10 cellular contexts compared by ENCODE assay signal in genomic region chr15:67835349-67836133, GRCh38. TPM values are rescaled to one million over a fixed set of nuclear protein-coding genes. Genes with fewer than 3 reads are reported as not detected.
DNase-seq lines count a peak whose midpoint lies in the region; ATAC-seq and TF ChIP-seq lines count a peak whose summit lies in the region.
"Had no signal": no experiment of that assay in that cellular context is flagged by ENCODE, and none has a peak within 500 bp of the region (broad histone marks: within the 10 kb centered on the region; RNA-seq: fewer than 3 reads in every experiment).

No MANE protein-coding gene starts in this region.

- no peak for ATAC-seq in stimulated activated naive CD8-positive, alpha-beta T cell treated with anti-CD3 and anti-CD28 coated beads, Interleukin-15, Interleukin-2, amounts not matched to agents 100 U/mL and 50 U/mL, for 24 hours
- ATAC-seq in HG03280 (IDR thresholded peaks at IDR 0.05; ENCODE audit: unreplicated experiment) = no peak
- no peak for ATAC-seq in GM21381 (IDR thresholded peaks at IDR 0.05; ENCODE audit: unreplicated experiment)

- in situ Hi-C loops in brain microvascular endothelial cell (cut with HindIII; ENCODE audit: low pct_ligation_motif_present, low sequenced_read_pairs) = no loop called here

- TF ChIP-seq CTCF in brain microvascular endothelial cell (IDR thresholded peaks at IDR 0.05; ENCODE audit: low read depth, low read length, missing control alignments) (no peak), mesothelial cell of epicardium (IDR thresholded peaks at IDR 0.05; ENCODE audit: unreplicated experiment) (no peak)

- no peak overlapping the region for H3K27ac Mint-ChIP-seq in stimulated activated naive CD8-positive, alpha-beta T cell treated with anti-CD3 and anti-CD28 coated beads, Interleukin-15, Interleukin-2, amounts not matched to agents 100 ng/mL and 50 ng/mL, for 24 hours
- H3K27ac Mint-ChIP-seq in mesothelial cell of epicardium = no peak overlapping the region

- no peaks in the 10 kb centered on the region for H3K9me3 Mint-ChIP-seq in stimulated activated naive CD8-positive, alpha-beta T cell treated with anti-CD3 and anti-CD28 coated beads, Interleukin-15, Interleukin-2, amounts not matched to agents 100 ng/mL and 50 ng/mL, for 24 hours
- H3K9me3 Mint-ChIP-seq in mesothelial cell of epicardium = no peaks in the 10 kb centered on the region

- peaks cover 6% of the 10 kb centered on the region for H3K36me3 Mint-ChIP-seq in stimulated activated naive CD8-positive, alpha-beta T cell treated with anti-CD3 and anti-CD28 coated beads, Interleukin-15, Interleukin-2, amounts not matched to agents 100 ng/mL and 50 ng/mL, for 24 hours (ENCODE audit: low read depth)
- no peaks in the 10 kb centered on the region for H3K36me3 Mint-ChIP-seq in mesothelial cell of epicardium

- peaks cover 58% of the 10 kb centered on the region for H3K27me3 Mint-ChIP-seq in stimulated activated naive CD8-positive, alpha-beta T cell treated with anti-CD3 and anti-CD28 coated beads, Interleukin-15, Interleukin-2, amounts not matched to agents 100 ng/mL and 50 ng/mL, for 24 hours
- H3K27me3 Mint-ChIP-seq in mesothelial cell of epicardium (ENCODE audit: low read depth) = peaks cover 70% of the 10 kb centered on the region

- peaks cover 54% of the 10 kb centered on the region for H3K27me3 ChIP-seq in brain microvascular endothelial cell (replicated peaks)

- peak overlapping the region; percentile 42 for H3K4me3 ChIP-seq in brain microvascular endothelial cell (ENCODE audit: low read depth, low read length)

- no peak overlapping the region for H3K27ac ChIP-seq in brain microvascular endothelial cell

- no peak for DNase-seq in stimulated activated naive CD8-positive, alpha-beta T cell treated with anti-CD3 and anti-CD28 coated beads, Interleukin-15, Interleukin-2, amounts not matched to agents 100 U/mL and 50 U/mL, for 24 hours
- DNase-seq in brain microvascular endothelial cell = no peak
- no peak for DNase-seq in mesothelial cell of epicardium (ENCODE audit: low spot score in 2 of 2, unreplicated experiment in 2 of 2)
- DNase-seq in LoVo (ENCODE audit: low spot score) = no peak
- DNase-seq in NCI-H1092 treated with DMSO at 0.1 percent for 48 hours (lab: John Stamatoyannopoulos, UW) = no peak
- DNase-seq: cerebellar nuclear complex had no signal

- no peaks in the 10 kb centered on the region for H3K36me3 ChIP-seq in brain microvascular endothelial cell (replicated peaks)

- H3K4me1 Mint-ChIP-seq in stimulated activated naive CD8-positive, alpha-beta T cell treated with anti-CD3 and anti-CD28 coated beads, Interleukin-15, Interleukin-2, amounts not matched to agents 100 ng/mL and 50 ng/mL, for 24 hours (ENCODE audit: low read depth) = peaks cover 57% of the 10 kb centered on the region
- H3K4me1 Mint-ChIP-seq in mesothelial cell of epicardium = peaks cover 38% of the 10 kb centered on the region

- peak overlapping the region; percentile 72 for H3K4me3 Mint-ChIP-seq in stimulated activated naive CD8-positive, alpha-beta T cell treated with anti-CD3 and anti-CD28 coated beads, Interleukin-15, Interleukin-2, amounts not matched to agents 100 ng/mL and 50 ng/mL, for 24 hours
- peak overlapping the region; percentile 57 for H3K4me3 Mint-ChIP-seq in mesothelial cell of epicardium

RNA-seq across cellular contexts. Expression of gene RNU6-1, which starts 4.3 kb away (rescaled TPM):
- total RNA-seq in mesothelial cell of epicardium = not detected in 3 replicates
- total RNA-seq: LHCN-M2 had no signal

RNA-seq across cellular contexts. Expression of gene SKOR1, which starts 10.2 kb away (rescaled TPM):
- 0.89 to 1.1 TPM (median 1.1 TPM) in 3 replicates for total RNA-seq in mesothelial cell of epicardium
